8 cellular contexts compared by ENCODE assay signal in genomic region chr17:82292251-82293154, GRCh38. TPM values are rescaled to one million over a fixed set of nuclear protein-coding genes. Genes with fewer than 3 reads are reported as not detected.
A peak's percentile ranks its signal among the peaks of the same experiment; 100 is the strongest.
DNase-seq lines count a peak whose midpoint lies in the region; ATAC-seq and TF ChIP-seq lines count a peak whose summit lies in the region.

No MANE protein-coding gene starts in this region.

- no peaks in the 10 kb centered on the region for H3K9me3 Mint-ChIP-seq in activated naive CD8-positive, alpha-beta T cell treated with anti-CD3 and anti-CD28 coated beads, Interleukin-2, amount 10 ng/mL, durations not matched to agents 7 days and 5 days
- H3K9me3 Mint-ChIP-seq in osteocyte (ENCODE audit: unreplicated experiment), result no peaks in the 10 kb centered on the region

- no peaks in the 10 kb centered on the region for H3K27me3 ChIP-seq in thymus (ENCODE audit: control insufficient read depth, insufficient read depth)

- no peak for TF ChIP-seq CTCF in osteocyte (IDR thresholded peaks at IDR 0.05)

- no peaks in the 10 kb centered on the region for H3K9me3 ChIP-seq in thymus (ENCODE audit: control insufficient read depth)

- H3K4me3 Mint-ChIP-seq in activated naive CD8-positive, alpha-beta T cell treated with anti-CD3 and anti-CD28 coated beads, Interleukin-2, amount 10 ng/mL, durations not matched to agents 7 days and 5 days, result peak overlapping the region; percentile 87
- H3K4me3 Mint-ChIP-seq in osteocyte (ENCODE audit: unreplicated experiment), result peak overlapping the region; percentile 77

- H3K4me3 ChIP-seq in thymus (ENCODE audit: low read length), result peak overlapping the region; percentile 92

- peak; percentile 91 for TF ChIP-seq POLR2A in GM10847 (IDR thresholded peaks at IDR 0.05; ENCODE audit: extremely low read depth, insufficient read length)

- intact Hi-C loops in Right ventricle myocardium inferior (cut with DNase I), result loop anchor here (1.0 to 5.0 kb wide), 4 partner anchors 19 to 255 kb away; partner anchors contain the start of genes CSNK1D and DCXR

- peaks cover 2% of the 10 kb centered on the region for H3K36me3 Mint-ChIP-seq in activated naive CD8-positive, alpha-beta T cell treated with anti-CD3 and anti-CD28 coated beads, Interleukin-2, amount 10 ng/mL, durations not matched to agents 7 days and 5 days
- no peaks in the 10 kb centered on the region for H3K36me3 Mint-ChIP-seq in osteocyte (ENCODE audit: unreplicated experiment)

- H3K27ac ChIP-seq in thymus (ENCODE audit: low read depth), result peak overlapping the region; percentile 100

- no peaks in the 10 kb centered on the region for H3K27me3 Mint-ChIP-seq in activated naive CD8-positive, alpha-beta T cell treated with anti-CD3 and anti-CD28 coated beads, Interleukin-2, amount 10 ng/mL, durations not matched to agents 7 days and 5 days
- peaks cover 4% of the 10 kb centered on the region for H3K27me3 Mint-ChIP-seq in osteocyte (ENCODE audit: unreplicated experiment)

- ATAC-seq in HG02642 (IDR thresholded peaks at IDR 0.05; ENCODE audit: poor library complexity, unreplicated experiment), result peak; percentile 95
- peak; percentile 94 for ATAC-seq in activated naive CD8-positive, alpha-beta T cell treated with anti-CD3 and anti-CD28 coated beads, Interleukin-2, amount 10 ng/mL, durations not matched to agents 7 days and 5 days (ENCODE audit: low read depth)
- peak; percentile 96 for ATAC-seq in Right ventricle myocardium inferior

- H3K27ac Mint-ChIP-seq in activated naive CD8-positive, alpha-beta T cell treated with anti-CD3 and anti-CD28 coated beads, Interleukin-2, amount 10 ng/mL, durations not matched to agents 7 days and 5 days, result peak overlapping the region; percentile 91
- H3K27ac Mint-ChIP-seq in osteocyte (ENCODE audit: unreplicated experiment), result peak overlapping the region; percentile 74

- H3K36me3 ChIP-seq in thymus (ENCODE audit: control insufficient read depth, insufficient read depth), result no peaks in the 10 kb centered on the region

- DNase-seq in NCI-H1105 (lab: John Stamatoyannopoulos, UW) (peak; percentile 97), SKM-1 (lab: John Stamatoyannopoulos, UW; ENCODE audit: unreplicated experiment) (peak; percentile 97), Right ventricle myocardium inferior (ENCODE audit: missing footprints) (peak; percentile 97), osteocyte (ENCODE audit: extremely low spot score, unreplicated experiment) (peak; percentile 98)
- DNase-seq in activated naive CD8-positive, alpha-beta T cell treated with anti-CD3 and anti-CD28 coated beads, Interleukin-2, amount 10 ng/mL, durations not matched to agents 7 days and 5 days, result peak; percentile 92

- peaks cover 35% of the 10 kb centered on the region for H3K4me1 Mint-ChIP-seq in activated naive CD8-positive, alpha-beta T cell treated with anti-CD3 and anti-CD28 coated beads, Interleukin-2, amount 10 ng/mL, durations not matched to agents 7 days and 5 days
- H3K4me1 Mint-ChIP-seq in osteocyte (ENCODE audit: unreplicated experiment), result peaks cover 39% of the 10 kb centered on the region

- 4% methylated on average over 86 of the region's 86 CpGs for WGBS in thymus

- POLR2A ChIA-PET in activated naive CD8-positive, alpha-beta T cell treated with anti-CD3 and anti-CD28 coated beads, Interleukin-2, amount 10 ng/mL, durations not matched to agents 7 days and 5 days (lab: Charles Lee), result interaction anchor here (0.6 to 2.9 kb wide), 15 partner anchors 10 to 255 kb away, joined by 3 to 37 read pairs (median 4); partner anchors contain the start of genes CD7, CSNK1D, DCXR and SLC16A3

- peaks cover 21% of the 10 kb centered on the region for H3K4me1 ChIP-seq in thymus (ENCODE audit: control insufficient read depth, insufficient read depth, low read length)

RNA-seq across cellular contexts. Expression of gene CSNK1D, which starts 19.0 kb away (rescaled TPM):
- total RNA-seq in activated naive CD8-positive, alpha-beta T cell treated with anti-CD3 and anti-CD28 coated beads, Interleukin-2, amount 10 ng/mL, durations not matched to agents 7 days and 5 days, result 100 to 1,000 TPM; 135 to 140 TPM
- total RNA-seq in Right ventricle myocardium inferior (62.6 TPM), osteocyte (118 and 124 TPM in 2 replicates)
- 113 TPM for polyA plus RNA-seq in thymus

RNA-seq across cellular contexts. Expression of gene CD7, which starts 24.9 kb away (rescaled TPM):
- total RNA-seq in activated naive CD8-positive, alpha-beta T cell treated with anti-CD3 and anti-CD28 coated beads, Interleukin-2, amount 10 ng/mL, durations not matched to agents 7 days and 5 days, result 100 to 1,000 TPM; 286 to 320 TPM
- total RNA-seq in Right ventricle myocardium inferior (0.73 TPM), osteocyte (1.0 TPM in 2 replicates)
- 153 TPM for polyA plus RNA-seq in thymus

RNA-seq across cellular contexts. Expression of gene SECTM1, which starts 41.1 kb away (rescaled TPM):
- total RNA-seq in activated naive CD8-positive, alpha-beta T cell treated with anti-CD3 and anti-CD28 coated beads, Interleukin-2, amount 10 ng/mL, durations not matched to agents 7 days and 5 days, result 1 to 10 TPM in 1 of 2 experiments, under 1 TPM in 1; 0.86 to 1.0 TPM
- total RNA-seq in Right ventricle myocardium inferior (4.9 TPM), osteocyte (24.1 and 28.6 TPM in 2 replicates)
- polyA plus RNA-seq in thymus, result 11.7 TPM

Comparison
In these comparisons a context has a peak if more than half of its experiments do, and no peak if none do; other contexts are left out.
1. Peak in every context shown above with its lines: DNase-seq, ATAC-seq, H3K4me3 ChIP-seq and H3K27ac ChIP-seq.
2. RNA of gene CD7, which starts 24.9 kb away (total RNA-seq): 286 to 320 TPM in activated naive CD8-positive, alpha-beta T cell treated with anti-CD3 and anti-CD28 coated beads, Interleukin-2, amount 10 ng/mL, durations not matched to agents 7 days and 5 days; 1.0 TPM in osteocyte and 0.73 TPM in Right ventricle myocardium inferior (single experiment); every median in the first group is over 100 times any median in the second.